Comparison of ENCODE assay signal across 17 cellular contexts in the genomic region with DNA sequence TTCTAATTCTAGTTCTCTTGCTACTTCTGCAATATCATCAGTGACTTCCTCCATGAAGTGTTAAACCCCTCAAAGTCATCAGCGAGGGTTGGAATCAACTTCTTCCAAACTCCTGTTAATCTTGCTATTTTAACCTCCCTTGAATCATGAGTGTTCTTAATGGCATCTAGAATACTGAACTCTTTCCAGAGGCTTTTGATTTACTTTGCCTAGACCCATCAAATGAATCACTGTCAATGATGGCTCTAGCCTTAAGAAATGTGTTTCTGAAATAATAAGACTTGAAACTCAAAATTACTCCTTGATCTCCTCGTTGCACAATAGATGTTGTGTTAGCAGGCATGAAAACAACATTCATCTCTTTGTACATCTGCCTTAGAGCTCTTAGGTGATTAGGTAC.
"Had no signal": no experiment of that assay in that cellular context is flagged by ENCODE, and none has a peak within 500 bp of the region (broad histone marks: within the 10 kb centered on the region; RNA-seq: fewer than 3 reads in every experiment).

No MANE protein-coding gene starts in this region.

- ATAC-seq: sciatic nerve had no signal

- H3K9me3 ChIP-seq: left ventricle myocardium inferior, spleen, suprapubic skin had no signal

- H3K27ac ChIP-seq: left ventricle myocardium inferior, suprapubic skin had no signal

- H3K4me3 Mint-ChIP-seq: activated naive CD8-positive, alpha-beta T cell treated with anti-CD3 and anti-CD28 coated beads for 36 hours; activated T-helper 1 cell treated with anti-CD3 and anti-CD28 coated beads, Interleukin-12 subunit alpha, Interleukin-12 subunit beta, Interleukin-2, Interleukin-4 antibody, amounts not matched to agents 30 ng/mL and 10 ng/mL and 1 ng/mL, durations not matched to agents 14 hours and 24 hours and 36 hours; nephron; stimulated activated naive CD8-positive, alpha-beta T cell treated with anti-CD3 and anti-CD28 coated beads, Interleukin-15, Interleukin-2, amounts not matched to agents 100 ng/mL and 50 ng/mL, for 24 hours; T-helper 1 cell treated with Interleukin-12 subunit alpha and Interleukin-12 subunit beta and Interleukin-4 antibody, amounts not matched to agents 30 μg/mL and 1 μg/mL, for 36 hours had no signal

- H3K36me3 ChIP-seq: left ventricle myocardium inferior, spleen, suprapubic skin had no signal

- H3K4me3 ChIP-seq: left ventricle myocardium inferior, spleen, suprapubic skin had no signal

- FAIRE-seq: bronchial epithelial cell, kidney had no signal

- H3K36me3 Mint-ChIP-seq: activated naive CD8-positive, alpha-beta T cell treated with anti-CD3 and anti-CD28 coated beads for 36 hours had no signal

- H3K27me3 ChIP-seq: spleen, suprapubic skin had no signal

- H3K27ac Mint-ChIP-seq: activated naive CD8-positive, alpha-beta T cell treated with anti-CD3 and anti-CD28 coated beads for 36 hours; activated T-helper 1 cell treated with anti-CD3 and anti-CD28 coated beads, Interleukin-12 subunit alpha, Interleukin-12 subunit beta, Interleukin-2, Interleukin-4 antibody, amounts not matched to agents 30 ng/mL and 10 ng/mL and 1 ng/mL, durations not matched to agents 14 hours and 24 hours and 36 hours; nephron; stimulated activated naive CD8-positive, alpha-beta T cell treated with anti-CD3 and anti-CD28 coated beads, Interleukin-15, Interleukin-2, amounts not matched to agents 100 ng/mL and 50 ng/mL, for 24 hours; T-helper 1 cell treated with Interleukin-12 subunit alpha and Interleukin-12 subunit beta and Interleukin-4 antibody, amounts not matched to agents 30 μg/mL and 1 μg/mL, for 36 hours had no signal

- DNase-seq: activated CD4-positive, alpha-beta T cell treated with anti-CD3 and anti-CD28 coated beads, Interleukin-2, amount 50 U/mL, for 1 hour; activated CD4-positive, CD25-positive, alpha-beta regulatory T cell; activated naive CD8-positive, alpha-beta T cell treated with anti-CD3 and anti-CD28 coated beads for 36 hours; dermis blood vessel endothelial cell; hippocampal formation; kidney; left ventricle myocardium inferior; mesendoderm; spleen; trophoblast cell had no signal

- H3K9me3 Mint-ChIP-seq: activated naive CD8-positive, alpha-beta T cell treated with anti-CD3 and anti-CD28 coated beads for 36 hours; activated T-helper 1 cell treated with anti-CD3 and anti-CD28 coated beads, Interleukin-12 subunit alpha, Interleukin-12 subunit beta, Interleukin-2, Interleukin-4 antibody, amounts not matched to agents 30 ng/mL and 10 ng/mL and 1 ng/mL, durations not matched to agents 14 hours and 24 hours and 36 hours; nephron; stimulated activated naive CD8-positive, alpha-beta T cell treated with anti-CD3 and anti-CD28 coated beads, Interleukin-15, Interleukin-2, amounts not matched to agents 100 ng/mL and 50 ng/mL, for 24 hours; T-helper 1 cell treated with Interleukin-12 subunit alpha and Interleukin-12 subunit beta and Interleukin-4 antibody, amounts not matched to agents 30 μg/mL and 1 μg/mL, for 36 hours had no signal

- H3K4me1 Mint-ChIP-seq: activated naive CD8-positive, alpha-beta T cell treated with anti-CD3 and anti-CD28 coated beads for 36 hours had no signal
